14 cellular contexts compared by ENCODE assay signal in the genomic region with DNA sequence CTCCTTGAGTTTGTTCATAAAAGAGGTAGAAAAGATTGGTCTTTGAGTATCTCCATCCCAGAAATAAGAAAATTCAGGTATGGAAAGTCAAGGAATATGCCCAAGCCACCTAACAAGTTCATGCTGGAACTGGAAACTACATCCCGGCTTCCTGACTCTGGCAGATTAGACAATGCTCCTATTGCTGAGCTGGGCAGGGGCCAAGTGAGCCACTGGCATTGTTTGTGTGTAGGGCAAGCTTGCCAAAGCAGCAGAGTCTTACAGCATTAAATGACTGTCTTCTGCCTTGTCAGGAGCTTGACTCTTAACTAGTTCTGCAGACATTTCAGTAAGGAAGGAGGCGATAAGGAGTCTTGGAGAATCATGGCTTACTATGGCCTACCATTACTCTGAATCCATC. TPM values are rescaled to one million over a fixed set of nuclear protein-coding genes. Genes with fewer than 3 reads are reported as not detected.
DNase-seq lines count a peak whose midpoint lies in the region; ATAC-seq, FAIRE-seq and TF ChIP-seq lines count a peak whose summit lies in the region.
"Had no signal": no experiment of that assay in that cellular context is flagged by ENCODE, and none has a peak within 500 bp of the region (broad histone marks: within the 10 kb centered on the region; RNA-seq: fewer than 3 reads in every experiment).

No MANE protein-coding gene starts in this region.

- peaks cover 6% of the 10 kb centered on the region for H3K27me3 Mint-ChIP-seq in stimulated activated naive CD8-positive, alpha-beta T cell treated with anti-CD3 and anti-CD28 coated beads, Interleukin-15, Interleukin-2, amounts not matched to agents 100 ng/mL and 50 ng/mL, for 24 hours
- H3K27me3 Mint-ChIP-seq in stimulated activated naive CD8-positive, alpha-beta T cell treated with anti-CD3 and anti-CD28 coated beads, Interleukin-15, amount 100 ng/mL, for 72 hours, result no peaks in the 10 kb centered on the region
- peaks cover 2 to 11% (median 7%) of the 10 kb centered on the region in 3 donors for H3K27me3 Mint-ChIP-seq in immature natural killer cell (ENCODE audit: low read depth in 3 of 3)
- peaks cover 17 to 69% (median 28%) of the 10 kb centered on the region in 5 donors for H3K27me3 Mint-ChIP-seq in naive thymus-derived CD8-positive, alpha-beta T cell

- POLR2A ChIA-PET in naive thymus-derived CD8-positive, alpha-beta T cell (lab: Charles Lee), result interaction anchor here (1.1 to 1.3 kb wide), 2 partner anchors 26 to 33 kb away, joined by 3 to 4 read pairs; no protein-coding TSS in a partner anchor

- in situ Hi-C loops in mammary epithelial cell (cut with MboI; ENCODE audit: low sequenced_read_pairs in 2 of 2), result no loop called here

- H3K36me3 Mint-ChIP-seq in stimulated activated naive CD8-positive, alpha-beta T cell treated with anti-CD3 and anti-CD28 coated beads, Interleukin-15, Interleukin-2, amounts not matched to agents 100 ng/mL and 50 ng/mL, for 24 hours (ENCODE audit: low read depth), result no peaks in the 10 kb centered on the region
- H3K36me3 Mint-ChIP-seq in immature natural killer cell, result no peaks in the 10 kb centered on the region
- no peaks in the 10 kb centered on the region for H3K36me3 Mint-ChIP-seq in naive thymus-derived CD8-positive, alpha-beta T cell

- H3K27me3 ChIP-seq in mammary epithelial cell (ENCODE audit: insufficient read depth, low read length), result no peaks in the 10 kb centered on the region
- H3K27me3 ChIP-seq: hepatocyte had no signal

- H3K4me1 ChIP-seq in mammary epithelial cell (ENCODE audit: insufficient read depth, low read length), result peaks cover 25% of the 10 kb centered on the region

- no peak for TF ChIP-seq CTCF in mammary epithelial cell (conservative IDR thresholded peaks at IDR 0.05 in 1 of 2, IDR thresholded peaks at IDR 0.05 in 1 of 2; ENCODE audit: extremely low read depth in 1 of 2, insufficient read depth in 1 of 2, low read depth in 1 of 2, low read length in 2 of 2)

- DNase-seq in stimulated activated naive CD8-positive, alpha-beta T cell treated with anti-CD3 and anti-CD28 coated beads, Interleukin-15, amount 100 ng/mL, for 72 hours, result no peak
- peak; percentile 80 for DNase-seq in mammary epithelial cell
- no peak for DNase-seq in immature natural killer cell
- no peak for DNase-seq in DMS79 (lab: John Stamatoyannopoulos, UW)
- no peak for DNase-seq in DMS 273 treated with DMSO at 0.1 percent for 48 hours (lab: John Stamatoyannopoulos, UW)
- no peak for DNase-seq in naive thymus-derived CD8-positive, alpha-beta T cell
- no peak for DNase-seq in GM19239 (ENCODE audit: insufficient read length, low spot score)
- DNase-seq: activated CD4-positive, CD25-positive, alpha-beta regulatory T cell treated with anti-CD3 and anti-CD28 coated beads, Interleukin-2, amount 50 U/mL, for 72 hours; activated naive CD4-positive, alpha-beta T cell treated with Interleukin-2 at 50 U/mL for 16 hours; NCI-H1417 treated with DMSO at 0.1 percent for 48 hours; NCI-H82 had no signal

- BruUV-seq in mammary epithelial cell (replicated peaks; lab: Mats Ljungman, UMichigan), result no TSS peak

- H3K4me3 ChIP-seq in mammary epithelial cell (replicated peaks in 1 of 3; ENCODE audit: insufficient read depth in 1 of 3, low read depth in 2 of 3, low read length in 3 of 3), result no peak overlapping the region
- H3K4me3 ChIP-seq: hepatocyte had no signal

- no peak for FAIRE-seq in GM19239 (lab: Jason Lieb, UNC)

- peaks cover 95% of the 10 kb centered on the region for H3K4me1 Mint-ChIP-seq in stimulated activated naive CD8-positive, alpha-beta T cell treated with anti-CD3 and anti-CD28 coated beads, Interleukin-15, Interleukin-2, amounts not matched to agents 100 ng/mL and 50 ng/mL, for 24 hours (ENCODE audit: low read depth)
- peaks cover 98% of the 10 kb centered on the region for H3K4me1 Mint-ChIP-seq in stimulated activated naive CD8-positive, alpha-beta T cell treated with anti-CD3 and anti-CD28 coated beads, Interleukin-15, amount 100 ng/mL, for 72 hours
- peaks cover 82 to 87% of the 10 kb centered on the region in 2 donors for H3K4me1 Mint-ChIP-seq in immature natural killer cell
- peaks cover 18 to 69% (median 55%) of the 10 kb centered on the region in 4 donors for H3K4me1 Mint-ChIP-seq in naive thymus-derived CD8-positive, alpha-beta T cell

- dilution Hi-C loops in mammary epithelial cell (cut with HindIII; ENCODE audit: low sequenced_read_pairs), result no loop called here

- no peak for ATAC-seq in stimulated activated naive CD8-positive, alpha-beta T cell treated with anti-CD3 and anti-CD28 coated beads, Interleukin-15, amount 100 ng/mL, for 72 hours
- no peak for ATAC-seq in naive thymus-derived CD8-positive, alpha-beta T cell

- CTCF ChIA-PET in mammary epithelial cell (lab: Charles Lee; ENCODE audit: low non-redundant PET), result no interaction called here

- WGBS in mammary epithelial cell (ENCODE audit: low coverage, missing lambda C conversion rate), result 4% methylated on average over 2 of the region's 2 CpGs

- intact Hi-C loops in mammary epithelial cell (cut with micrococcal nuclease), result no loop called here

- peak overlapping the region; percentile 32 for H3K4me2 ChIP-seq in mammary epithelial cell (ENCODE audit: insufficient read depth, low read depth, low read length)
- H3K4me2 ChIP-seq: hepatocyte had no signal

- no peaks in the 10 kb centered on the region for H3K9me3 Mint-ChIP-seq in stimulated activated naive CD8-positive, alpha-beta T cell treated with anti-CD3 and anti-CD28 coated beads, Interleukin-15, Interleukin-2, amounts not matched to agents 100 ng/mL and 50 ng/mL, for 24 hours
- no peaks in the 10 kb centered on the region for H3K9me3 Mint-ChIP-seq in stimulated activated naive CD8-positive, alpha-beta T cell treated with anti-CD3 and anti-CD28 coated beads, Interleukin-15, amount 100 ng/mL, for 72 hours
- H3K9me3 Mint-ChIP-seq in immature natural killer cell, result no peaks in the 10 kb centered on the region
- no peaks in the 10 kb centered on the region for H3K9me3 Mint-ChIP-seq in naive thymus-derived CD8-positive, alpha-beta T cell
- H3K9me3 Mint-ChIP-seq: dendritic cell treated with granulocyte-macrophage colony-stimulating factor and Interleukin-4, amounts not matched to agents 40 ng/mL and 50 ng/mL, for 4 days had no signal

- no peaks in the 10 kb centered on the region for H3K36me3 ChIP-seq in mammary epithelial cell (ENCODE audit: insufficient read depth, low read length)

- H3K79me2 ChIP-seq in mammary epithelial cell (ENCODE audit: insufficient read depth, low read length), result no peaks in the 10 kb centered on the region
- H3K79me2 ChIP-seq: hepatocyte had no signal

- H2AFZ ChIP-seq in mammary epithelial cell (ENCODE audit: low read depth, low read length), result peak overlapping the region; percentile 74
- H2AFZ ChIP-seq: hepatocyte had no signal

- H3K27ac ChIP-seq in mammary epithelial cell (ENCODE audit: insufficient read depth, low read depth, low read length), result no peak overlapping the region
- H3K27ac ChIP-seq: hepatocyte had no signal

- peak overlapping the region; percentile 19 for H3K27ac Mint-ChIP-seq in stimulated activated naive CD8-positive, alpha-beta T cell treated with anti-CD3 and anti-CD28 coated beads, Interleukin-15, Interleukin-2, amounts not matched to agents 100 ng/mL and 50 ng/mL, for 24 hours
- no peak overlapping the region for H3K27ac Mint-ChIP-seq in stimulated activated naive CD8-positive, alpha-beta T cell treated with anti-CD3 and anti-CD28 coated beads, Interleukin-15, amount 100 ng/mL, for 72 hours
- H3K27ac Mint-ChIP-seq in immature natural killer cell, result peak overlapping the region in 5 of 6 donors; percentile 85 to 98 (median 93)
- peak overlapping the region in 3 of 10 donors; percentile 30 to 83 (median 82) for H3K27ac Mint-ChIP-seq in naive thymus-derived CD8-positive, alpha-beta T cell
- H3K27ac Mint-ChIP-seq: dendritic cell treated with granulocyte-macrophage colony-stimulating factor and Interleukin-4, amounts not matched to agents 40 ng/mL and 50 ng/mL, for 4 days had no signal

- H3K9me3 ChIP-seq in mammary epithelial cell (replicated peaks; ENCODE audit: insufficient read depth, low read length), result no peaks in the 10 kb centered on the region

- no peak overlapping the region for H3K4me3 Mint-ChIP-seq in stimulated activated naive CD8-positive, alpha-beta T cell treated with anti-CD3 and anti-CD28 coated beads, Interleukin-15, Interleukin-2, amounts not matched to agents 100 ng/mL and 50 ng/mL, for 24 hours
- H3K4me3 Mint-ChIP-seq in stimulated activated naive CD8-positive, alpha-beta T cell treated with anti-CD3 and anti-CD28 coated beads, Interleukin-15, amount 100 ng/mL, for 72 hours, result peak overlapping the region in 1 of 2 donors; percentile 4
- peak overlapping the region; percentile 48 to 83 (median 58) for H3K4me3 Mint-ChIP-seq in immature natural killer cell
- peak overlapping the region in 1 of 10 donors; percentile 46 for H3K4me3 Mint-ChIP-seq in naive thymus-derived CD8-positive, alpha-beta T cell
- H3K4me3 Mint-ChIP-seq: dendritic cell treated with granulocyte-macrophage colony-stimulating factor and Interleukin-4, amounts not matched to agents 40 ng/mL and 50 ng/mL, for 4 days had no signal

- H4K20me1 ChIP-seq in mammary epithelial cell (ENCODE audit: insufficient read depth, low read length), result no peaks in the 10 kb centered on the region

- no peak overlapping the region for H3K9ac ChIP-seq in mammary epithelial cell (ENCODE audit: insufficient read depth, low read length)

RNA-seq across cellular contexts. Expression of a gene that starts 30.0 kb away (rescaled TPM):
- 10 to 100 TPM in 1 of 2 donors, 1 to 10 TPM in 1; 5.7 to 17.7 TPM for total RNA-seq in mammary epithelial cell
- polyA plus RNA-seq in mammary epithelial cell, result 3.2 TPM
- polyA minus RNA-seq in mammary epithelial cell, result 20.5 TPM
- 10 to 100 TPM; 25.3 to 77.0 (median 33.0) TPM for polyA plus RNA-seq in immature natural killer cell
- under 1 TPM; 0.58 to 0.94 TPM for total RNA-seq in naive thymus-derived CD8-positive, alpha-beta T cell
- 10 to 100 TPM in 1 of 3 donors, 1 to 10 TPM in 1, under 1 TPM in 1; 0.35 to 15.6 (median 1.6) TPM for polyA plus RNA-seq in naive thymus-derived CD8-positive, alpha-beta T cell

Comparison
In these comparisons a context has a peak if more than half of its experiments do, and no peak if none do; other contexts are left out.
1. H3K27ac Mint-ChIP-seq: peak in stimulated activated naive CD8-positive, alpha-beta T cell treated with anti-CD3 and anti-CD28 coated beads, Interleukin-15, Interleukin-2, amounts not matched to agents 100 ng/mL and 50 ng/mL, for 24 hours (single experiment) and immature natural killer cell (5 of 6); none in stimulated activated naive CD8-positive, alpha-beta T cell treated with anti-CD3 and anti-CD28 coated beads, Interleukin-15, amount 100 ng/mL, for 72 hours (0 of 2).